ENCODE assay signal across 9 cellular contexts in genomic region chr2:177261115-177261779, GRCh38. TPM values are rescaled to one million over a fixed set of nuclear protein-coding genes. Genes with fewer than 3 reads are reported as not detected.
A peak's percentile ranks its signal among the peaks of the same experiment; 100 is the strongest.
DNase-seq lines count a peak whose midpoint lies in the region; ATAC-seq and TF ChIP-seq lines count a peak whose summit lies in the region.
"Had no signal": no experiment of that assay in that cellular context is flagged by ENCODE, and none has a peak within 500 bp of the region (broad histone marks: within the 10 kb centered on the region; RNA-seq: fewer than 3 reads in every experiment).

No MANE protein-coding gene starts in this region.

- no peak for TF ChIP-seq EP300 in suprapubic skin (IDR thresholded peaks at IDR 0.05)

- peaks cover 45% of the 10 kb centered on the region for H3K4me1 Mint-ChIP-seq in T-helper 2 cell treated with Interferon-gamma antibody and Interleukin-4, amounts not matched to agents 5 μg/mL and 100 μg/mL, for 36 hours (ENCODE audit: low read depth)
- H3K4me1 Mint-ChIP-seq in activated naive CD8-positive, alpha-beta T cell treated with anti-CD3 and anti-CD28 coated beads for 36 hours: peaks cover 59% of the 10 kb centered on the region

- no peaks in the 10 kb centered on the region for H3K9me3 ChIP-seq in left lung
- H3K9me3 ChIP-seq in suprapubic skin: no peaks in the 10 kb centered on the region

- peaks cover 26 to 68% of the 10 kb centered on the region in 2 donors for H3K4me1 ChIP-seq in left lung
- H3K4me1 ChIP-seq in suprapubic skin: peaks cover 63% of the 10 kb centered on the region

- H3K27ac Mint-ChIP-seq in T-helper 2 cell treated with Interferon-gamma antibody and Interleukin-4, amounts not matched to agents 5 μg/mL and 100 μg/mL, for 36 hours: peak overlapping the region; percentile 52
- H3K27ac Mint-ChIP-seq in activated naive CD8-positive, alpha-beta T cell treated with anti-CD3 and anti-CD28 coated beads for 36 hours: peak overlapping the region; percentile 97

- no peak for TF ChIP-seq POLR2A in suprapubic skin (IDR thresholded peaks at IDR 0.05)

- H3K27me3 Mint-ChIP-seq in T-helper 2 cell treated with Interferon-gamma antibody and Interleukin-4, amounts not matched to agents 5 μg/mL and 100 μg/mL, for 36 hours (ENCODE audit: low read depth): no peaks in the 10 kb centered on the region
- no peaks in the 10 kb centered on the region for H3K27me3 Mint-ChIP-seq in activated naive CD8-positive, alpha-beta T cell treated with anti-CD3 and anti-CD28 coated beads for 36 hours

- H3K36me3 ChIP-seq in left lung (no peaks in the 10 kb centered on the region), suprapubic skin (no peaks in the 10 kb centered on the region)

- no peak for ATAC-seq in left lung

- 8% methylated on average over 5 of the region's 5 CpGs for WGBS in suprapubic skin

- H3K4me3 ChIP-seq in left lung (peak overlapping the region; percentile 94), suprapubic skin (peak overlapping the region; percentile 93)

- H3K27me3 ChIP-seq in left lung: no peaks in the 10 kb centered on the region
- H3K27me3 ChIP-seq in suprapubic skin: no peaks in the 10 kb centered on the region

- DNase-seq in T-helper 2 cell treated with Interferon-gamma antibody and Interleukin-4, amounts not matched to agents 5 μg/mL and 100 μg/mL, for 36 hours (ENCODE audit: low spot score): no peak
- DNase-seq in T-helper 2 cell (no peak), left lung (no peak), suprapubic skin (ENCODE audit: low spot score in 2 of 2) (no peak), SIG-M5 (lab: John Stamatoyannopoulos, UW) (no peak), SKM-1 treated with dmso at 0.1 percent for 144 hours (lab: John Stamatoyannopoulos, UW; ENCODE audit: unreplicated experiment) (no peak), dedifferentiated amniotic fluid mesenchymal stem cell (ENCODE audit: extremely low spot score) (no peak)
- no peak for DNase-seq in activated naive CD8-positive, alpha-beta T cell treated with anti-CD3 and anti-CD28 coated beads for 36 hours
- DNase-seq: NCI-H510A treated with DMSO at 0.1 percent for 48 hours had no signal

- peaks cover 8% of the 10 kb centered on the region for H3K9me3 Mint-ChIP-seq in T-helper 2 cell treated with Interferon-gamma antibody and Interleukin-4, amounts not matched to agents 5 μg/mL and 100 μg/mL, for 36 hours
- H3K9me3 Mint-ChIP-seq in activated naive CD8-positive, alpha-beta T cell treated with anti-CD3 and anti-CD28 coated beads for 36 hours: peaks cover 4% of the 10 kb centered on the region

- peaks cover 51% of the 10 kb centered on the region for H3K36me3 Mint-ChIP-seq in T-helper 2 cell treated with Interferon-gamma antibody and Interleukin-4, amounts not matched to agents 5 μg/mL and 100 μg/mL, for 36 hours (ENCODE audit: low read depth)
- peaks cover 61% of the 10 kb centered on the region for H3K36me3 Mint-ChIP-seq in activated naive CD8-positive, alpha-beta T cell treated with anti-CD3 and anti-CD28 coated beads for 36 hours

- H3K4me3 Mint-ChIP-seq in T-helper 2 cell treated with Interferon-gamma antibody and Interleukin-4, amounts not matched to agents 5 μg/mL and 100 μg/mL, for 36 hours: peak overlapping the region; percentile 85
- H3K4me3 Mint-ChIP-seq in activated naive CD8-positive, alpha-beta T cell treated with anti-CD3 and anti-CD28 coated beads for 36 hours: peak overlapping the region; percentile 97

- intact Hi-C loops in left lung (cut with DNase I): loop anchor here in 1 of 2 donors (5.0 to 10.0 kb wide), 2 partner anchors 49 to 96 kb away; partner anchors contain the start of gene HNRNPA3

- H3K27ac ChIP-seq in left lung (peak overlapping the region; percentile 100), suprapubic skin (peak overlapping the region; percentile 100)

- TF ChIP-seq CTCF in left lung (IDR thresholded peaks at IDR 0.05): no peak
- no peak for TF ChIP-seq CTCF in suprapubic skin (IDR thresholded peaks at IDR 0.05)

RNA-seq across cellular contexts. Expression of gene NFE2L2, which starts 3.3 kb away (rescaled TPM):
- 10 to 100 TPM; 68.3 to 70.3 TPM for total RNA-seq in activated naive CD8-positive, alpha-beta T cell treated with anti-CD3 and anti-CD28 coated beads for 36 hours
- 100 to 1,000 TPM in 1 of 2 donors, 10 to 100 TPM in 1; 98.4 to 104 TPM for total RNA-seq in left lung
- 100 to 1,000 TPM; 130 to 180 (median 160) TPM for total RNA-seq in suprapubic skin

RNA-seq across cellular contexts. Expression of gene HNRNPA3, which starts 48.7 kb away (rescaled TPM):
- total RNA-seq in activated naive CD8-positive, alpha-beta T cell treated with anti-CD3 and anti-CD28 coated beads for 36 hours: 100 to 1,000 TPM; 253 to 254 TPM
- total RNA-seq in left lung: 100 to 1,000 TPM; 151 to 180 TPM
- total RNA-seq in suprapubic skin: 10 to 100 TPM; 37.8 to 99.9 (median 43.8) TPM
